In genomic region chr9:72772641-72773040, GRCh38 we compare ENCODE assay signal across 1 cellular context.
TF ChIP-seq lines count a peak whose summit lies in the region.

No MANE protein-coding gene starts in this region.

TF ChIP-seq in GM23338, 12 proteins besides CTCF, POLR2A, EP300 and RAD21 (continued from another document):
- TF ChIP-seq, protein P1, sequence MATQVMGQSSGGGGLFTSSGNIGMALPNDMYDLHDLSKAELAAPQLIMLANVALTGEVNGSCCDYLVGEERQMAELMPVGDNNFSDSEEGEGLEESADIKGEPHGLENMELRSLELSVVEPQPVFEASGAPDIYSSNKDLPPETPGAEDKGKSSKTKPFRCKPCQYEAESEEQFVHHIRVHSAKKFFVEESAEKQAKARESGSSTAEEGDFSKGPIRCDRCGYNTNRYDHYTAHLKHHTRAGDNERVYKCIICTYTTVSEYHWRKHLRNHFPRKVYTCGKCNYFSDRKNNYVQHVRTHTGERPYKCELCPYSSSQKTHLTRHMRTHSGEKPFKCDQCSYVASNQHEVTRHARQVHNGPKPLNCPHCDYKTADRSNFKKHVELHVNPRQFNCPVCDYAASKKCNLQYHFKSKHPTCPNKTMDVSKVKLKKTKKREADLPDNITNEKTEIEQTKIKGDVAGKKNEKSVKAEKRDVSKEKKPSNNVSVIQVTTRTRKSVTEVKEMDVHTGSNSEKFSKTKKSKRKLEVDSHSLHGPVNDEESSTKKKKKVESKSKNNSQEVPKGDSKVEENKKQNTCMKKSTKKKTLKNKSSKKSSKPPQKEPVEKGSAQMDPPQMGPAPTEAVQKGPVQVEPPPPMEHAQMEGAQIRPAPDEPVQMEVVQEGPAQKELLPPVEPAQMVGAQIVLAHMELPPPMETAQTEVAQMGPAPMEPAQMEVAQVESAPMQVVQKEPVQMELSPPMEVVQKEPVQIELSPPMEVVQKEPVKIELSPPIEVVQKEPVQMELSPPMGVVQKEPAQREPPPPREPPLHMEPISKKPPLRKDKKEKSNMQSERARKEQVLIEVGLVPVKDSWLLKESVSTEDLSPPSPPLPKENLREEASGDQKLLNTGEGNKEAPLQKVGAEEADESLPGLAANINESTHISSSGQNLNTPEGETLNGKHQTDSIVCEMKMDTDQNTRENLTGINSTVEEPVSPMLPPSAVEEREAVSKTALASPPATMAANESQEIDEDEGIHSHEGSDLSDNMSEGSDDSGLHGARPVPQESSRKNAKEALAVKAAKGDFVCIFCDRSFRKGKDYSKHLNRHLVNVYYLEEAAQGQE (IDR thresholded peaks at IDR 0.05; ENCODE audit: unreplicated experiment) = no peak
- TF ChIP-seq CREB1 (CRISPR knock-in tag; IDR thresholded peaks at IDR 0.05; ENCODE audit: low read depth) = no peak
- TF ChIP-seq, protein P2, sequence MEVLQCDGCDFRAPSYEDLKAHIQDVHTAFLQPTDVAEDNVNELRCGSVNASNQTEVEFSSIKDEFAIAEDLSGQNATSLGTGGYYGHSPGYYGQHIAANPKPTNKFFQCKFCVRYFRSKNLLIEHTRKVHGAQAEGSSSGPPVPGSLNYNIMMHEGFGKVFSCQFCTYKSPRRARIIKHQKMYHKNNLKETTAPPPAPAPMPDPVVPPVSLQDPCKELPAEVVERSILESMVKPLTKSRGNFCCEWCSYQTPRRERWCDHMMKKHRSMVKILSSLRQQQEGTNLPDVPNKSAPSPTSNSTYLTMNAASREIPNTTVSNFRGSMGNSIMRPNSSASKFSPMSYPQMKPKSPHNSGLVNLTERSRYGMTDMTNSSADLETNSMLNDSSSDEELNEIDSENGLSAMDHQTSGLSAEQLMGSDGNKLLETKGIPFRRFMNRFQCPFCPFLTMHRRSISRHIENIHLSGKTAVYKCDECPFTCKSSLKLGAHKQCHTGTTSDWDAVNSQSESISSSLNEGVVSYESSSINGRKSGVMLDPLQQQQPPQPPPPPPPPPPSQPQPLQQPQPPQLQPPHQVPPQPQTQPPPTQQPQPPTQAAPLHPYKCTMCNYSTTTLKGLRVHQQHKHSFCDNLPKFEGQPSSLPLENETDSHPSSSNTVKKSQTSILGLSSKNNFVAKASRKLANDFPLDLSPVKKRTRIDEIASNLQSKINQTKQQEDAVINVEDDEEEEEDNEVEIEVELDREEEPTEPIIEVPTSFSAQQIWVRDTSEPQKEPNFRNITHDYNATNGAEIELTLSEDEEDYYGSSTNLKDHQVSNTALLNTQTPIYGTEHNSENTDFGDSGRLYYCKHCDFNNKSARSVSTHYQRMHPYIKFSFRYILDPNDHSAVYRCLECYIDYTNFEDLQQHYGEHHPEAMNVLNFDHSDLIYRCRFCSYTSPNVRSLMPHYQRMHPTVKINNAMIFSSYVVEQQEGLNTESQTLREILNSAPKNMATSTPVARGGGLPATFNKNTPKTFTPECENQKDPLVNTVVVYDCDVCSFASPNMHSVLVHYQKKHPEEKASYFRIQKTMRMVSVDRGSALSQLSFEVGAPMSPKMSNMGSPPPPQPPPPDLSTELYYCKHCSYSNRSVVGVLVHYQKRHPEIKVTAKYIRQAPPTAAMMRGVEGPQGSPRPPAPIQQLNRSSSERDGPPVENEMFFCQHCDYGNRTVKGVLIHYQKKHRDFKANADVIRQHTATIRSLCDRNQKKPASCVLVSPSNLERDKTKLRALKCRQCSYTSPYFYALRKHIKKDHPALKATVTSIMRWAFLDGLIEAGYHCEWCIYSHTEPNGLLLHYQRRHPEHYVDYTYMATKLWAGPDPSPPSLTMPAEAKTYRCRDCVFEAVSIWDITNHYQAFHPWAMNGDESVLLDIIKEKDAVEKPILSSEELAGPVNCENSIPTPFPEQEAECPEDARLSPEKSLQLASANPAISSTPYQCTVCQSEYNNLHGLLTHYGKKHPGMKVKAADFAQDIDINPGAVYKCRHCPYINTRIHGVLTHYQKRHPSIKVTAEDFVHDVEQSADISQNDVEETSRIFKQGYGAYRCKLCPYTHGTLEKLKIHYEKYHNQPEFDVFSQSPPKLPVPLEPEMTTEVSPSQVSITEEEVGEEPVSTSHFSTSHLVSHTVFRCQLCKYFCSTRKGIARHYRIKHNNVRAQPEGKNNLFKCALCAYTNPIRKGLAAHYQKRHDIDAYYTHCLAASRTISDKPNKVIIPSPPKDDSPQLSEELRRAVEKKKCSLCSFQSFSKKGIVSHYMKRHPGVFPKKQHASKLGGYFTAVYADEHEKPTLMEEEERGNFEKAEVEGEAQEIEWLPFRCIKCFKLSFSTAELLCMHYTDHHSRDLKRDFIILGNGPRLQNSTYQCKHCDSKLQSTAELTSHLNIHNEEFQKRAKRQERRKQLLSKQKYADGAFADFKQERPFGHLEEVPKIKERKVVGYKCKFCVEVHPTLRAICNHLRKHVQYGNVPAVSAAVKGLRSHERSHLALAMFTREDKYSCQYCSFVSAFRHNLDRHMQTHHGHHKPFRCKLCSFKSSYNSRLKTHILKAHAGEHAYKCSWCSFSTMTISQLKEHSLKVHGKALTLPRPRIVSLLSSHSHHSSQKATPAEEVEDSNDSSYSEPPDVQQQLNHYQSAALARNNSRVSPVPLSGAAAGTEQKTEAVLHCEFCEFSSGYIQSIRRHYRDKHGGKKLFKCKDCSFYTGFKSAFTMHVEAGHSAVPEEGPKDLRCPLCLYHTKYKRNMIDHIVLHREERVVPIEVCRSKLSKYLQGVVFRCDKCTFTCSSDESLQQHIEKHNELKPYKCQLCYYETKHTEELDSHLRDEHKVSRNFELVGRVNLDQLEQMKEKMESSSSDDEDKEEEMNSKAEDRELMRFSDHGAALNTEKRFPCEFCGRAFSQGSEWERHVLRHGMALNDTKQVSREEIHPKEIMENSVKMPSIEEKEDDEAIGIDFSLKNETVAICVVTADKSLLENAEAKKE (CRISPR knock-in tag; IDR thresholded peaks at IDR 0.05) = no peak
- TF ChIP-seq JUNB (IDR thresholded peaks at IDR 0.05; ENCODE audit: unreplicated experiment) = no peak
- no peak for TF ChIP-seq ZNF331 (CRISPR knock-in tag; IDR thresholded peaks at IDR 0.05; ENCODE audit: low read depth)
- TF ChIP-seq NANOG (IDR thresholded peaks at IDR 0.05; ENCODE audit: borderline replicate concordance) = no peak
- TF ChIP-seq POLR2AphosphoS5 (IDR thresholded peaks at IDR 0.05; ENCODE audit: low read depth) = no peak
- TF ChIP-seq ZNF114 (CRISPR knock-in tag; IDR thresholded peaks at IDR 0.05) = no peak
- no peak for TF ChIP-seq STAT1 (IDR thresholded peaks at IDR 0.05; ENCODE audit: unreplicated experiment)
TF ChIP-seq in GM23338: peak in this region for 0.
